11 cellular contexts compared by ENCODE assay signal in genomic region chr5:75366787-75367186, GRCh38. TPM values are rescaled to one million over a fixed set of nuclear protein-coding genes. Genes with fewer than 3 reads are reported as not detected.
DNase-seq lines count a peak whose midpoint lies in the region; ATAC-seq and TF ChIP-seq lines count a peak whose summit lies in the region.
"Had no signal": no experiment of that assay in that cellular context is flagged by ENCODE, and none has a peak within 500 bp of the region (broad histone marks: within the 10 kb centered on the region; RNA-seq: fewer than 3 reads in every experiment).

No MANE protein-coding gene starts in this region.

- H3K27ac Mint-ChIP-seq in activated B cell treated with CpG ODN at 0.5 μM for 24 hours (peak overlapping the region; percentile 62), CD14-positive monocyte (peak overlapping the region in 2 of 7 donors; percentile 23 to 43)
- H3K27ac Mint-ChIP-seq: T-helper 2 cell treated with Interferon-gamma antibody and Interleukin-4, amounts not matched to agents 5 μg/mL and 100 μg/mL, for 36 hours had no signal

- H3K4me1 Mint-ChIP-seq in activated B cell treated with CpG ODN at 0.5 μM for 24 hours (peaks cover 4% of the 10 kb centered on the region), CD14-positive monocyte (no peaks in the 10 kb centered on the region)

- H3K36me3 Mint-ChIP-seq in activated B cell treated with CpG ODN at 0.5 μM for 24 hours (ENCODE audit: low read depth) (peaks cover 25% of the 10 kb centered on the region), CD14-positive monocyte (peaks cover 18 to 34% of the 10 kb centered on the region in 2 donors)

- POLR2A ChIA-PET in activated B cell treated with CpG ODN at 0.5 μM for 24 hours (lab: Charles Lee) = no interaction called here

- H3K27me3 ChIP-seq in colonic mucosa = no peaks in the 10 kb centered on the region
- H3K27me3 ChIP-seq in sigmoid colon = no peaks in the 10 kb centered on the region

- H3K36me3 ChIP-seq in colonic mucosa (no peaks in the 10 kb centered on the region), sigmoid colon (peaks cover 0 to under 1% (median 0%) of the 10 kb centered on the region in 4 donors)

- H3K4me1 ChIP-seq in colonic mucosa (no peaks in the 10 kb centered on the region), sigmoid colon (peaks cover 0 to 8% (median 3%) of the 10 kb centered on the region in 4 donors)

- CTCF ChIA-PET in activated B cell treated with CpG ODN at 0.5 μM for 24 hours (lab: Charles Lee) = no interaction called here

- TF ChIP-seq EP300 in sigmoid colon (IDR thresholded peaks at IDR 0.05) = no peak

- H3K27ac ChIP-seq in colonic mucosa (no peak overlapping the region), sigmoid colon (no peak overlapping the region)

- intact Hi-C loops in activated B cell treated with CpG ODN at 0.5 μM for 24 hours (cut with micrococcal nuclease) = no loop called here
- intact Hi-C loops in colonic mucosa (cut with DNase I) = no loop called here
- intact Hi-C loops in CD14-positive monocyte (cut with micrococcal nuclease) = no loop called here
- intact Hi-C loops in sigmoid colon (cut with DNase I) = no loop called here

- peak; percentile 90 for ATAC-seq in GM18517 (IDR thresholded peaks at IDR 0.05; ENCODE audit: unreplicated experiment)
- ATAC-seq in GM19467 (IDR thresholded peaks at IDR 0.05; ENCODE audit: unreplicated experiment) = peak; percentile 72
- peak; percentile 57 for ATAC-seq in HG02973 (IDR thresholded peaks at IDR 0.05; ENCODE audit: unreplicated experiment)
- peak; percentile 37 for ATAC-seq in activated B cell treated with CpG ODN at 0.5 μM for 24 hours (ENCODE audit: low read depth)
- ATAC-seq: HCT116 had no signal

- no peak overlapping the region for H3K9ac ChIP-seq in colonic mucosa (ENCODE audit: low read depth in 2 of 2, low read length in 2 of 2)

- H3K27me3 Mint-ChIP-seq in activated B cell treated with CpG ODN at 0.5 μM for 24 hours (no peaks in the 10 kb centered on the region), CD14-positive monocyte (ENCODE audit: low read depth in 3 of 3) (peaks cover 0 to 1% (median 0%) of the 10 kb centered on the region in 3 donors)

- H3K4me3 Mint-ChIP-seq in activated B cell treated with CpG ODN at 0.5 μM for 24 hours (no peak overlapping the region), CD14-positive monocyte (no peak overlapping the region)
- H3K4me3 Mint-ChIP-seq: T-helper 2 cell treated with Interferon-gamma antibody and Interleukin-4, amounts not matched to agents 5 μg/mL and 100 μg/mL, for 36 hours had no signal

- no peak for TF ChIP-seq POLR2A in sigmoid colon (IDR thresholded peaks at IDR 0.05)

- WGBS in sigmoid colon, 2 donors = 81 to 84% methylated on average over 9 of the region's 9 CpGs

- H3K9me3 ChIP-seq in colonic mucosa = no peaks in the 10 kb centered on the region
- H3K9me3 ChIP-seq in sigmoid colon = no peaks in the 10 kb centered on the region

- no peak for TF ChIP-seq CTCF in activated B cell treated with CpG ODN at 0.5 μM for 24 hours (IDR thresholded peaks at IDR 0.05)
- no peak for TF ChIP-seq CTCF in colonic mucosa (IDR thresholded peaks at IDR 0.05)
- no peak for TF ChIP-seq CTCF in CD14-positive monocyte (IDR thresholded peaks at IDR 0.05)
- no peak for TF ChIP-seq CTCF in sigmoid colon (IDR thresholded peaks at IDR 0.05)

- no peaks in the 10 kb centered on the region for H3K9me3 Mint-ChIP-seq in activated B cell treated with CpG ODN at 0.5 μM for 24 hours
- H3K9me3 Mint-ChIP-seq in CD14-positive monocyte = peaks cover 0 to 2% (median 0%) of the 10 kb centered on the region in 7 donors
- H3K9me3 Mint-ChIP-seq: T-helper 2 cell treated with Interferon-gamma antibody and Interleukin-4, amounts not matched to agents 5 μg/mL and 100 μg/mL, for 36 hours had no signal

- no peak for DNase-seq in activated B cell treated with CpG ODN at 0.5 μM for 24 hours
- DNase-seq in colonic mucosa = no peak
- no peak for DNase-seq in H4 (ENCODE audit: low spot score)
- no peak for DNase-seq in CD14-positive monocyte (ENCODE audit: low spot score)
- no peak for DNase-seq in sigmoid colon
- DNase-seq: retina had no signal

- no peak overlapping the region for H3K4me3 ChIP-seq in colonic mucosa
- H3K4me3 ChIP-seq in sigmoid colon = no peak overlapping the region

RNA-seq across cellular contexts. Expression of gene HMGCR, which starts 29.8 kb away (rescaled TPM):
- 105 and 131 TPM in 2 replicates for total RNA-seq in activated B cell treated with CpG ODN at 0.5 μM for 24 hours
- 100 to 1,000 TPM; 118 to 319 TPM for total RNA-seq in colonic mucosa
- total RNA-seq in H4 (2014; rRNA removed; shearing (Covaris generic)) = 73.2 and 105 TPM in 2 replicates
- 10 to 100 TPM; 31.9 to 33.3 TPM for polyA plus RNA-seq in CD14-positive monocyte
- total RNA-seq in sigmoid colon = 10 to 100 TPM in 3 of 4 donors, 1 to 10 TPM in 1; 9.7 to 16.1 (median 12.2) TPM
- polyA plus RNA-seq in sigmoid colon = 10 to 100 TPM; 10.6 to 61.9 (median 10.8) TPM

Comparison
In these comparisons a context has a peak if more than half of its experiments do, and no peak if none do; other contexts are left out.
1. ATAC-seq: peak in every context shown above with its lines; median percentile 90 in GM18517; 72 in GM19467; 57 in HG02973; 37 in activated B cell treated with CpG ODN at 0.5 μM for 24 hours.